Comparison of ENCODE assay signal across 25 cellular contexts in genomic region chr17:60095381-60095780, GRCh38. TPM values are rescaled to one million over a fixed set of nuclear protein-coding genes. Genes with fewer than 3 reads are reported as not detected.
"Had no signal": no experiment of that assay in that cellular context is flagged by ENCODE, and none has a peak within 500 bp of the region (broad histone marks: within the 10 kb centered on the region; RNA-seq: fewer than 3 reads in every experiment).

No MANE protein-coding gene starts in this region.

- H3K27me3 ChIP-seq: right atrium auricular region, sigmoid colon, testis, tibial nerve, upper lobe of right lung, vagina had no signal

- H3K4me1 Mint-ChIP-seq: immature natural killer cell; stimulated activated effector memory CD8-positive, alpha-beta T cell treated with anti-CD3 and anti-CD28 coated beads, Interleukin-12 subunit alpha, Interleukin-12 subunit beta, amount 100 ng/mL, for 72 hours had no signal

- H3K9me3 ChIP-seq: lower lobe of right lung, sigmoid colon, testis, upper lobe of right lung, vagina had no signal

- ATAC-seq: stimulated activated effector memory CD8-positive, alpha-beta T cell treated with anti-CD3 and anti-CD28 coated beads, Interleukin-12 subunit alpha, Interleukin-12 subunit beta, amount 100 ng/mL, for 72 hours had no signal

- H3K36me3 Mint-ChIP-seq: stimulated activated effector memory CD8-positive, alpha-beta T cell treated with anti-CD3 and anti-CD28 coated beads, Interleukin-12 subunit alpha, Interleukin-12 subunit beta, amount 100 ng/mL, for 72 hours had no signal

- H3K36me3 ChIP-seq: esophagus squamous epithelium, left ventricle myocardium inferior, lower lobe of right lung, right atrium auricular region, sigmoid colon, tibial nerve, upper lobe of right lung, vagina had no signal

- DNase-seq: effector memory CD8-positive, alpha-beta T cell; esophagus squamous epithelium; glutamatergic neuron; immature natural killer cell; left ventricle myocardium inferior; lower lobe of right lung; mesenchymal stem cell; midbrain; naive thymus-derived CD4-positive, alpha-beta T cell; nephron progenitor cell; posterior cingulate gyrus; sigmoid colon; small intestine; stimulated activated CD4-positive, alpha-beta T cell treated with anti-CD3 and anti-CD28 coated beads, Interleukin-2, amount 100 ng/mL, for 48 hours; stimulated activated CD8-positive, alpha-beta memory T cell treated with anti-CD3 and anti-CD28 coated beads, Interleukin-4, amount 100 ng/mL, for 48 hours; testis; upper lobe of right lung had no signal

- H3K4me1 ChIP-seq: right atrium auricular region, sigmoid colon, testis, tibial nerve, vagina had no signal

- H3K4me3 ChIP-seq: esophagus squamous epithelium, left ventricle myocardium inferior, lower lobe of right lung, right atrium auricular region, sigmoid colon, testis, tibial nerve, upper lobe of right lung, vagina had no signal

- H3K4me3 Mint-ChIP-seq: immature natural killer cell; naive thymus-derived CD4-positive, alpha-beta T cell; nephron progenitor cell; stimulated activated effector memory CD8-positive, alpha-beta T cell treated with anti-CD3 and anti-CD28 coated beads, Interleukin-12 subunit alpha, Interleukin-12 subunit beta, amount 100 ng/mL, for 72 hours; stimulated activated naive CD8-positive, alpha-beta T cell treated with anti-CD3 and anti-CD28 coated beads, Interleukin-15, Interleukin-2, amounts not matched to agents 100 ng/mL and 50 ng/mL, for 24 hours had no signal

- H3K27ac Mint-ChIP-seq: effector memory CD8-positive, alpha-beta T cell; immature natural killer cell; naive thymus-derived CD4-positive, alpha-beta T cell; nephron progenitor cell; stimulated activated effector memory CD8-positive, alpha-beta T cell treated with anti-CD3 and anti-CD28 coated beads, Interleukin-12 subunit alpha, Interleukin-12 subunit beta, amount 100 ng/mL, for 72 hours; stimulated activated naive CD8-positive, alpha-beta T cell treated with anti-CD3 and anti-CD28 coated beads, Interleukin-15, Interleukin-2, amounts not matched to agents 100 ng/mL and 50 ng/mL, for 24 hours had no signal

- H3K27ac ChIP-seq: esophagus squamous epithelium, left ventricle myocardium inferior, lower lobe of right lung, right atrium auricular region, sigmoid colon, testis, tibial nerve, vagina had no signal

RNA-seq across cellular contexts. Expression of gene CA4, which starts 54.4 kb away (rescaled TPM):
- total RNA-seq: epithelial cell of proximal tubule; naive thymus-derived CD4-positive, alpha-beta T cell; osteocyte; vagina had no signal
- polyA plus RNA-seq: immature natural killer cell; keratinocyte; naive thymus-derived CD4-positive, alpha-beta T cell had no signal
